In the genomic region with DNA sequence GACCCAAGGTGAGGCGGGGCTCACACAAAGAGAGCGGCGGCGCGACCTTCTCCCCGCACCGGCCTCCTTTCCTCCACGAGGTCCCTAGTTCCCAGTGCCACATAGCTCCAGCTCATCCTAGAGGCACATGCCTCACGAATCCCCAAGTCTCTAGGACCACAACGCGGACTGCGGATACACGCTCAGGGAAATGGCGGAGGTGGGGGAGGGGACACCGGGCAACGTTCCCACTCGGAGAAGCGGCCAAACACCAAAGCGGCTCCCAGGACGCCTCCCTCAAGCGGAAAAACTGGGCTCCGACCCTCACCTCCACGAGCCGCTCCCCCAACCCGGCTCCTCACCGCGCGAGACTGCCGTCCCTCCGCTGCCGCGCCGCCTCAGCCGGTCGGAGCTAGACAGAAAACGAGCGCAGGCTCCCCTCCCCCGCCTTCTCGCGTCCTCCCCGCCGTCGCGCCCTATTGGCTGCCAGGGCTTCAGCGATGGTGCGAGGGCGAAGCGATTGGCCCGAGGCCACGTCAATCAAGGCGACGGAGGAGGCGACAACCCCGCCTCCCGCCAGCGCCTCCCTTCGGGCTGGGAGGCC, we compare ENCODE assay signal across 8 cellular contexts. TPM values are rescaled to one million over a fixed set of nuclear protein-coding genes. Genes with fewer than 3 reads are reported as not detected.
DNase-seq lines count a peak whose midpoint lies in the region; ATAC-seq and TF ChIP-seq lines count a peak whose summit lies in the region.

A gene (minus strand): TSS at position 404 of the 583 bp plus-strand sequence. CDS start 1,963 bp downstream, outside the sequence.

- DNase-seq in NCI-H2029 (lab: John Stamatoyannopoulos, UW) (peak; percentile 97), T-helper 9 cell (peak; percentile 100), astrocyte of the cerebellum (ENCODE audit: low read depth) (peak; percentile 96), hepatic stellate cell (ENCODE audit: low spot score) (peak; percentile 99), vagina (ENCODE audit: extremely low spot score in 2 of 2) (peak in 1 of 2 donors; percentile 98)

- H3K9ac ChIP-seq in rectal smooth muscle tissue (ENCODE audit: low read length): peak within 1 kb of the TSS; percentile 100

- no peaks in the 10 kb centered on the region for H3K9me3 ChIP-seq in vagina

- in situ Hi-C loops in astrocyte of the cerebellum (cut with HindIII; ENCODE audit: low sequenced_read_pairs): no loop called here

- TF ChIP-seq CTCF in astrocyte of the cerebellum (IDR thresholded peaks at IDR 0.05; ENCODE audit: low read depth, low read length, missing control alignments) (no peak), vagina (IDR thresholded peaks at IDR 0.05) (no peak)

- H3K4me3 ChIP-seq in astrocyte of the cerebellum (ENCODE audit: low read depth, low read length) (peak within 1 kb of the TSS; percentile 99), rectal smooth muscle tissue (ENCODE audit: low read length) (peak within 1 kb of the TSS; percentile 99), vagina (peak within 1 kb of the TSS; percentile 90 to 93)

- intact Hi-C loops in vagina (cut with DNase I): no loop called here

- H3K36me3 ChIP-seq in rectal smooth muscle tissue (ENCODE audit: control insufficient read depth, insufficient read depth, low read length) (peaks cover 11% of the 10 kb centered on the region), vagina (peaks cover 0 to 29% of the 10 kb centered on the region in 2 donors)

- H3K4me1 ChIP-seq in rectal smooth muscle tissue (ENCODE audit: control insufficient read depth, insufficient read depth, low read length) (peaks cover 15% of the 10 kb centered on the region), vagina (peaks cover 47% of the 10 kb centered on the region)

- peak in 1 of 2 donors; percentile 81 for TF ChIP-seq POLR2A in vagina (IDR thresholded peaks at IDR 0.05)

- peak; percentile 61 for ATAC-seq in GM18508 (IDR thresholded peaks at IDR 0.05; ENCODE audit: insufficient read depth, unreplicated experiment)
- peak; percentile 78 for ATAC-seq in HG02981 (IDR thresholded peaks at IDR 0.05; ENCODE audit: unreplicated experiment)

- peak within 1 kb of the TSS; percentile 100 for H3K27ac ChIP-seq in rectal smooth muscle tissue (ENCODE audit: low read depth, low read length)
- H3K27ac ChIP-seq in vagina: peak within 1 kb of the TSS; percentile 97

- H3K27me3 ChIP-seq in rectal smooth muscle tissue (ENCODE audit: control insufficient read depth, insufficient read depth, low read length) (no peaks in the 10 kb centered on the region), vagina (no peaks in the 10 kb centered on the region)

RNA-seq across cellular contexts. Expression of the gene that starts here (rescaled TPM):
- 409 TPM for total RNA-seq in vagina
